ENCODE assay signal across 8 cellular contexts in genomic region chr9:137302176-137303030, GRCh38.
DNase-seq lines count a peak whose midpoint lies in the region; ATAC-seq, FAIRE-seq and TF ChIP-seq lines count a peak whose summit lies in the region.

TSS of gene NRARP (minus strand) at chr9:137302271. CDS start at chr9:137301928, 343 bp downstream.

- H3K36me3 Mint-ChIP-seq in nephron (ENCODE audit: low read depth): no peaks in the 10 kb centered on the region

- ATAC-seq in GM21390 (IDR thresholded peaks at IDR 0.05; ENCODE audit: unreplicated experiment): peak; percentile 64

- peaks cover 16% of the 10 kb centered on the region for H3K4me1 Mint-ChIP-seq in nephron

- TF ChIP-seq CTCF in D721Med (IDR thresholded peaks at IDR 0.05; ENCODE audit: insufficient read depth, missing control alignments): no peak
- peak; percentile 53 to 71 (median 63) for TF ChIP-seq CTCF in nephron (IDR thresholded peaks at IDR 0.05; ENCODE audit: unreplicated experiment in 3 of 3)

- H3K27me3 Mint-ChIP-seq in nephron (ENCODE audit: low read depth): peaks cover 21% of the 10 kb centered on the region

- H3K27ac Mint-ChIP-seq in nephron: peak within 1 kb of the TSS; percentile 81 to 90 (median 89)

- peak; percentile 92 for DNase-seq in D721Med (ENCODE audit: insufficient read length, low spot score)
- DNase-seq in HuH-7 (ENCODE audit: low spot score): peak; percentile 97
- peak; percentile 55 for DNase-seq in RCC 7860 (ENCODE audit: low spot score)
- peak; percentile 90 for DNase-seq in activated T-helper 1 cell treated with Interleukin-2 at 50 U/mL for 16 hours (ENCODE audit: low read depth)
- DNase-seq in fibroblast of peridontal ligament (ENCODE audit: extremely low read depth): peak; percentile 43
- peak; percentile 84 for DNase-seq in stimulated activated naive CD4-positive, alpha-beta T cell treated with Interleukin-2 at 50 U/mL for 16 hours (lab: John Stamatoyannopoulos, UW)

- no peaks in the 10 kb centered on the region for H3K9me3 Mint-ChIP-seq in nephron

- FAIRE-seq in D721Med (lab: Jason Lieb, UNC) (no peak), RCC 7860 (lab: Jason Lieb, UNC) (no peak)

- H3K4me3 Mint-ChIP-seq in nephron: peak within 1 kb of the TSS; percentile 89 to 97 (median 96)

Comparison
In these comparisons a context has a peak if more than half of its experiments do, and no peak if none do; other contexts are left out.
1. Peak in every context shown above with its lines: DNase-seq and ATAC-seq.
2. DNase-seq: peak in every context shown above with its lines; median percentile 97 in HuH-7; 92 in D721Med; 90 in activated T-helper 1 cell treated with Interleukin-2 at 50 U/mL for 16 hours; 84 in stimulated activated naive CD4-positive, alpha-beta T cell treated with Interleukin-2 at 50 U/mL for 16 hours; 55 in RCC 7860; 43 in fibroblast of peridontal ligament.